Comparison of ENCODE assay signal across 18 cellular contexts in genomic region chr5:28404363-28405071, GRCh38.
A peak's percentile ranks its signal among the peaks of the same experiment; 100 is the strongest.
DNase-seq lines count a peak whose midpoint lies in the region; ATAC-seq and TF ChIP-seq lines count a peak whose summit lies in the region.
"Had no signal": no experiment of that assay in that cellular context is flagged by ENCODE, and none has a peak within 500 bp of the region (broad histone marks: within the 10 kb centered on the region; RNA-seq: fewer than 3 reads in every experiment).

No MANE protein-coding gene starts in this region.

- H3K27ac ChIP-seq in gastroesophageal sphincter, result no peak overlapping the region
- H3K27ac ChIP-seq: BLaER1 treated with 17β-estradiol and CSF1 and Interleukin-3, amounts not matched to agents 10 nM and 100 nM; SJCRH30 had no signal

- DNase-seq in left ventricle myocardium superior, result peak; percentile 15
- DNase-seq in Right ventricle myocardium superior, result no peak
- DNase-seq in retina, result peak; percentile 22
- no peak for DNase-seq in activated naive CD4-positive, alpha-beta T cell treated with anti-CD3 and anti-CD28 coated beads, Interleukin-2, amount 10 ng/mL, durations not matched to agents 7 days and 5 days
- no peak for DNase-seq in HUDEP-2 (lab: John Stamatoyannopoulos, UW; ENCODE audit: unreplicated experiment in 76 of 76)
- DNase-seq in stimulated activated CD4-positive, alpha-beta T cell treated with anti-CD3 and anti-CD28 coated beads, Interleukin-4, amount 100 ng/mL, for 1 hour, result no peak
- DNase-seq: DMS 273 treated with DMSO at 0.1 percent for 48 hours, GDM1, IMR-90, Karpas-422, NCI-H1105, NCI-H187, NCI-H526 treated with DMSO at 0.1 percent for 48 hours, SJCRH30 had no signal

- no peaks in the 10 kb centered on the region for H3K36me3 Mint-ChIP-seq in activated naive CD4-positive, alpha-beta T cell treated with anti-CD3 and anti-CD28 coated beads, Interleukin-2, amount 10 ng/mL, durations not matched to agents 7 days and 5 days

- no peak for TF ChIP-seq EP300 in gastroesophageal sphincter (IDR thresholded peaks at IDR 0.05)

- WGBS in gastroesophageal sphincter (ENCODE audit: low coverage in 1 of 2), 2 donors, result no CpG with 5 or more reads among the region's 35 CpGs

- TF ChIP-seq CTCF in gastroesophageal sphincter (IDR thresholded peaks at IDR 0.05), result no peak

- no peak for ATAC-seq in left ventricle myocardium superior
- no peak for ATAC-seq in Right ventricle myocardium superior (ENCODE audit: poor library complexity)
- ATAC-seq in gastroesophageal sphincter, result peak; percentile 20
- ATAC-seq in GM21717 (IDR thresholded peaks at IDR 0.05; ENCODE audit: unreplicated experiment), result no peak
- ATAC-seq: GM12878 had no signal

- intact Hi-C loops in left ventricle myocardium superior (cut with micrococcal nuclease), result no loop called here
- intact Hi-C loops in Right ventricle myocardium superior (cut with DNase I), result no loop called here

- CTCF ChIA-PET in activated naive CD4-positive, alpha-beta T cell treated with anti-CD3 and anti-CD28 coated beads, Interleukin-2, amount 10 ng/mL, durations not matched to agents 7 days and 5 days (lab: Charles Lee), result no interaction called here

- no peaks in the 10 kb centered on the region for H3K36me3 ChIP-seq in gastroesophageal sphincter
- H3K36me3 ChIP-seq: BLaER1 treated with 17β-estradiol and CSF1 and Interleukin-3, amounts not matched to agents 10 nM and 100 nM; SJCRH30 had no signal

- TF ChIP-seq POLR2A in gastroesophageal sphincter (IDR thresholded peaks at IDR 0.05), result no peak

- H3K9me3 ChIP-seq in gastroesophageal sphincter, result no peaks in the 10 kb centered on the region
- H3K9me3 ChIP-seq: SJCRH30 had no signal

- no peaks in the 10 kb centered on the region for H3K4me1 Mint-ChIP-seq in activated naive CD4-positive, alpha-beta T cell treated with anti-CD3 and anti-CD28 coated beads, Interleukin-2, amount 10 ng/mL, durations not matched to agents 7 days and 5 days

- no peak overlapping the region for H3K4me3 ChIP-seq in gastroesophageal sphincter
- H3K4me3 ChIP-seq: BLaER1 treated with 17β-estradiol and CSF1 and Interleukin-3, amounts not matched to agents 10 nM and 100 nM; GM12878; SJCRH30 had no signal

- no peaks in the 10 kb centered on the region for H3K27me3 Mint-ChIP-seq in activated naive CD4-positive, alpha-beta T cell treated with anti-CD3 and anti-CD28 coated beads, Interleukin-2, amount 10 ng/mL, durations not matched to agents 7 days and 5 days

- H3K4me3 Mint-ChIP-seq in activated naive CD4-positive, alpha-beta T cell treated with anti-CD3 and anti-CD28 coated beads, Interleukin-2, amount 10 ng/mL, durations not matched to agents 7 days and 5 days, result no peak overlapping the region

- H3K27ac Mint-ChIP-seq in activated naive CD4-positive, alpha-beta T cell treated with anti-CD3 and anti-CD28 coated beads, Interleukin-2, amount 10 ng/mL, durations not matched to agents 7 days and 5 days, result no peak overlapping the region

- H3K27me3 ChIP-seq in gastroesophageal sphincter, result no peaks in the 10 kb centered on the region
- H3K27me3 ChIP-seq: BLaER1 treated with 17β-estradiol and CSF1 and Interleukin-3, amounts not matched to agents 10 nM and 100 nM; SJCRH30 had no signal

- no peaks in the 10 kb centered on the region for H3K4me1 ChIP-seq in gastroesophageal sphincter
- H3K4me1 ChIP-seq: BLaER1 treated with 17β-estradiol and CSF1 and Interleukin-3, amounts not matched to agents 10 nM and 100 nM had no signal

- peaks cover 8% of the 10 kb centered on the region for H3K9me3 Mint-ChIP-seq in activated naive CD4-positive, alpha-beta T cell treated with anti-CD3 and anti-CD28 coated beads, Interleukin-2, amount 10 ng/mL, durations not matched to agents 7 days and 5 days

Comparison
In these comparisons a context has a peak if more than half of its experiments do, and no peak if none do; other contexts are left out.
1. DNase-seq: peak in left ventricle myocardium superior (single experiment) and retina (single experiment); none in Right ventricle myocardium superior (single experiment), activated naive CD4-positive, alpha-beta T cell treated with anti-CD3 and anti-CD28 coated beads, Interleukin-2, amount 10 ng/mL, durations not matched to agents 7 days and 5 days (single experiment), HUDEP-2 (0 of 76) and stimulated activated CD4-positive, alpha-beta T cell treated with anti-CD3 and anti-CD28 coated beads, Interleukin-4, amount 100 ng/mL, for 1 hour (single experiment).